8 cellular contexts compared by ENCODE assay signal in the genomic region with DNA sequence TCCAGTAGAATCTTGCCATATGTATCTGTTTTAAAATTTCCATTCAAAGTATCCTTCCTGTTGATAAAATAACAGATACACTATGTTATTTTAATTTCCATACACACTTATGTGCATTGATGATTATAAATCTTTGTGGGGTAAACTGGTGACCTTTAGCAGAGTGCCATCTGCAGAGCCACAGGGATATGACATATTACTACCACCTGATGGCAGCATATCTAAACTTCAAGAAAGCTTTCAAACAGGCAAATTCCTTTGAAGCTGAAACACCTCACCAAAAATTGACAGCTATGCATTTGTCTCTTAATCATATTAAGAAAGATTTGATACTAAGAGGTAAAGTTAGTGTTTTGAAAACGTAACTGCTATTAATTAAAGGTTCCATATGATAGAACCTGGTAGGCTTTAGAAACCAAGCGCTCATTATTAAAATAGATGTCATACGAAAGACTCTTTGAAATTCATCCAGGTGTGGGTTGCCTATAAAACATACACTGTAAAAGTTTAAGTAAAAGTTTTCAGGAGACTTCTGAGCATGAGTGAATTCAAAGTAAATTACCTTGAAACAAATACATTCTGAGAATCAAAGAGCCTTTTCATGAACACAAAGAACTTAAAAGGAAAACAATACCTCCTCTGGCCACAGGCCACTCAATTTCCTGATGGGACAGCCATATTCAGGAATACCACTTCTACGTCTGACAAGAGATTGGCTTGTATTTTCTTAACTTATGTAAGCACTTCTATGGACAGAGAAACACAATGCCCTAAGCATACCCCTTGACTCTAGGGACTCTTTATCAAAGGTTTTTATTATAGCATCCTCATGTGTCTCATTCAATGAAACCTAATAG.
DNase-seq lines count a peak whose midpoint lies in the region; TF ChIP-seq lines count a peak whose summit lies in the region.

No MANE protein-coding gene starts in this region.

- H3K4me3 ChIP-seq in HFF-Myc (replicated peaks; ENCODE audit: low read depth, low read length), result no peak overlapping the region

- TF ChIP-seq CTCF in GM12873 (IDR thresholded peaks at IDR 0.05; ENCODE audit: insufficient read depth, low read depth, low read length, missing control alignments) (peak; percentile 64), HFF-Myc (IDR thresholded peaks at IDR 0.05; ENCODE audit: low read depth, low read length, missing control alignments) (peak; percentile 46), VCaP (conservative IDR thresholded peaks at IDR 0.05) (peak; percentile 76)

- peak; percentile 62 to 63 for DNase-seq in AML-193 (lab: John Stamatoyannopoulos, UW)
- DNase-seq in HFF-Myc (ENCODE audit: extremely low read depth, low read depth), result peak; percentile 24
- DNase-seq in NAMALWA (ENCODE audit: low spot score), result peak; percentile 68
- peak; percentile 21 for DNase-seq in foreskin melanocyte
- peak; percentile 25 for DNase-seq in retina
- no peak for DNase-seq in activated CD4-positive, CD25-positive, alpha-beta regulatory T cell treated with anti-CD3 and anti-CD28 coated beads, Interleukin-2, amount 50 U/mL, for 72 hours

- H3K27ac ChIP-seq in VCaP, result no peak overlapping the region
